ENCODE assay signal across 11 cellular contexts in the genomic region with DNA sequence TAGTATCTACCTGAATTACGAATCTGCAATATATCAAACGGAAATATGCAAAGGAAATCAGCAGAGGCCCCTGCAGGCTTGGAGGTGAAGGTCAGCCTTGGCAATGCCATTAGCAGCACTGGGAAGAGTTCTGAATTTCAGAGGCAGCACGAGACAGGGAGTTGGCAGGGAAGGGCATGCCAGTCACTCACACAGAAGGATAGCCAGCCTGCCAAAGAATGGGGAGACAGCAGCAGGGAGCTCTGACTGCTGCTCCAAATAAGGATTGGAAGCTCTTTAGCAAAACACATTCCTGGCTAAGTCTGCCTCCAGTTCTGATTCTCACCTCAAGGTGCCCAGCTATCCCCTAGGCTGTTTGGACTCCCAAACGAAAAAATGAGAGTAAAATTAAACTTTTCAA.
DNase-seq lines count a peak whose midpoint lies in the region; ATAC-seq and TF ChIP-seq lines count a peak whose summit lies in the region.
"Had no signal": no experiment of that assay in that cellular context is flagged by ENCODE, and none has a peak within 500 bp of the region (broad histone marks: within the 10 kb centered on the region; RNA-seq: fewer than 3 reads in every experiment).

No MANE protein-coding gene starts in this region.

- H3K27ac ChIP-seq in iPS DF 6.9 (ENCODE audit: low read length), result no peak overlapping the region
- H3K27ac ChIP-seq in upper lobe of right lung, result no peak overlapping the region
- H3K27ac ChIP-seq in SJCRH30, result no peak overlapping the region

- intact Hi-C loops in upper lobe of right lung (cut with DNase I), result no loop called here

- DNase-seq in Kasumi-1 (lab: John Stamatoyannopoulos, UW) (peak; percentile 49 to 58), cerebellum (ENCODE audit: low spot score) (peak; percentile 80), iPS DF 6.9 (ENCODE audit: low read depth, low spot score) (peak; percentile 0), upper lobe of right lung (no peak), SJCRH30 (no peak), NAMALWA (ENCODE audit: low spot score) (no peak)
- DNase-seq: activated CD4-positive, alpha-beta T cell treated with anti-CD3 and anti-CD28 coated beads, Interleukin-2, amount 10 ng/mL, durations not matched to agents 24 days and 14 days; kidney glomerular epithelial cell; NCI-H2107; SIG-M5 had no signal

- H3K9me3 ChIP-seq in iPS DF 6.9 (ENCODE audit: control insufficient read depth, insufficient read depth, low read length), result no peaks in the 10 kb centered on the region
- H3K9me3 ChIP-seq in upper lobe of right lung, result no peaks in the 10 kb centered on the region
- no peaks in the 10 kb centered on the region for H3K9me3 ChIP-seq in SJCRH30 (replicated peaks)

- H3K36me3 ChIP-seq in iPS DF 6.9 (ENCODE audit: control insufficient read depth, insufficient read depth, low read length) (no peaks in the 10 kb centered on the region), upper lobe of right lung (no peaks in the 10 kb centered on the region), SJCRH30 (no peaks in the 10 kb centered on the region)

- ATAC-seq in upper lobe of right lung (peak; percentile 52), HG02678 (IDR thresholded peaks at IDR 0.05; ENCODE audit: unreplicated experiment) (no peak)

- no CpG with 5 or more reads among the region's 4 CpGs for WGBS in iPS DF 6.9 (ENCODE audit: insufficient coverage, insufficient read length)

- H3K27me3 ChIP-seq in iPS DF 6.9 (ENCODE audit: control insufficient read depth, insufficient read depth, low read length), result no peaks in the 10 kb centered on the region
- H3K27me3 ChIP-seq in upper lobe of right lung, result no peaks in the 10 kb centered on the region
- 0 out of 2 replicates have a peak, but pooled peaks cover 2% of the 10 kb centered on the region for H3K27me3 ChIP-seq in SJCRH30

- H3K4me3 ChIP-seq in iPS DF 6.9 (ENCODE audit: low read length) (no peak overlapping the region), upper lobe of right lung (no peak overlapping the region), SJCRH30 (no peak overlapping the region)

- H3K4me1 ChIP-seq in iPS DF 6.9 (ENCODE audit: control insufficient read depth, insufficient read depth, low read length) (no peaks in the 10 kb centered on the region), upper lobe of right lung (peaks cover 9% of the 10 kb centered on the region), SJCRH30 (no peaks in the 10 kb centered on the region)

- TF ChIP-seq CTCF in upper lobe of right lung (IDR thresholded peaks at IDR 0.05), result no peak

Comparison
In these comparisons a context has a peak if more than half of its experiments do, and no peak if none do; other contexts are left out.
1. DNase-seq: peak in Kasumi-1 (2 of 2), cerebellum (single experiment) and iPS DF 6.9 (single experiment); none in upper lobe of right lung (single experiment), SJCRH30 (0 of 2) and NAMALWA (single experiment).